ENCODE assay signal across 1 cellular context in the genomic region with DNA sequence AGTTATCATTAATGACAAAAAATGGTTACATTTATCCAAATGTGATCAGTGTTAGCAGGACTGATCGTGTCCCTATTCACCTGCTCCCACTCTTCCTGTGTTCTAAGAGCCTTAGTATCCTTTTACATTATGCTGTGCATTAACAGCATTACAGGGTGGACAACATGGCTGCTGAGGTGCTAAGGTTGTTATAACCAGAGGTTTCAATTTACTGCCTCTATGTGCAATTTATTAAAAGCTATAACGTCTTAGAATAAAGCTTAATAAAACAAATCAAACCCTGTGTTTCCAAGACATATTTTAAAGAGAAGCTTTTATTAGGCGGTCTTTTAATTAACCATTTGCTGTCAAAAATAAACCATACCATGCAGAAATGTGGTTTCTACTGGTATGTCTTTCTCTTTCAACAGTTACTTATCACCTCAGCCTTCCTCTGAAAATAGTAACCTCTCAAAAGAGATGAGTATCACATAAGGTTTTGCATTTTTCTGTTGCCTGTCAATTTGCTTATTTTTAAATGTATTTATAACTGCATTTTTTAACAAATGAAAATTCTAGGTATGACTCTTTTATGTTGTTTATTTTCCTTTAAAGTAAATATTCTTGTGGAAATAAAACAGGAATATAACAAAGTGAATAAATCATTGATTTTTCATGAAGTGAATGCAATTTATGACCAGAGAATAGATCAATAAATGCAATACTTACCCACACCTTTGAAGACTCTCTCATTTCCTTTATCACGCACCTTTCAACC.
TF ChIP-seq lines count a peak whose summit lies in the region.

No MANE protein-coding gene starts in this region.

TF ChIP-seq in GM12878, 131 proteins besides CTCF, POLR2A, EP300 and RAD21 (continued from another document):
- no peak for TF ChIP-seq MYB (IDR thresholded peaks at IDR 0.05; ENCODE audit: borderline replicate concordance, low read depth, low read length)
- no peak for TF ChIP-seq NFXL1 (IDR thresholded peaks at IDR 0.05; ENCODE audit: borderline replicate concordance)
- no peak for TF ChIP-seq EED (IDR thresholded peaks at IDR 0.05; ENCODE audit: low read depth)
- no peak for TF ChIP-seq CHD2 (IDR thresholded peaks at IDR 0.05; ENCODE audit: borderline replicate concordance, low read depth, low read length)
- no peak for TF ChIP-seq RFX5 (IDR thresholded peaks at IDR 0.05; ENCODE audit: low read depth, low read length)
- no peak for TF ChIP-seq SMC3 (IDR thresholded peaks at IDR 0.05; ENCODE audit: borderline replicate concordance, low read length)
- TF ChIP-seq, protein P1, sequence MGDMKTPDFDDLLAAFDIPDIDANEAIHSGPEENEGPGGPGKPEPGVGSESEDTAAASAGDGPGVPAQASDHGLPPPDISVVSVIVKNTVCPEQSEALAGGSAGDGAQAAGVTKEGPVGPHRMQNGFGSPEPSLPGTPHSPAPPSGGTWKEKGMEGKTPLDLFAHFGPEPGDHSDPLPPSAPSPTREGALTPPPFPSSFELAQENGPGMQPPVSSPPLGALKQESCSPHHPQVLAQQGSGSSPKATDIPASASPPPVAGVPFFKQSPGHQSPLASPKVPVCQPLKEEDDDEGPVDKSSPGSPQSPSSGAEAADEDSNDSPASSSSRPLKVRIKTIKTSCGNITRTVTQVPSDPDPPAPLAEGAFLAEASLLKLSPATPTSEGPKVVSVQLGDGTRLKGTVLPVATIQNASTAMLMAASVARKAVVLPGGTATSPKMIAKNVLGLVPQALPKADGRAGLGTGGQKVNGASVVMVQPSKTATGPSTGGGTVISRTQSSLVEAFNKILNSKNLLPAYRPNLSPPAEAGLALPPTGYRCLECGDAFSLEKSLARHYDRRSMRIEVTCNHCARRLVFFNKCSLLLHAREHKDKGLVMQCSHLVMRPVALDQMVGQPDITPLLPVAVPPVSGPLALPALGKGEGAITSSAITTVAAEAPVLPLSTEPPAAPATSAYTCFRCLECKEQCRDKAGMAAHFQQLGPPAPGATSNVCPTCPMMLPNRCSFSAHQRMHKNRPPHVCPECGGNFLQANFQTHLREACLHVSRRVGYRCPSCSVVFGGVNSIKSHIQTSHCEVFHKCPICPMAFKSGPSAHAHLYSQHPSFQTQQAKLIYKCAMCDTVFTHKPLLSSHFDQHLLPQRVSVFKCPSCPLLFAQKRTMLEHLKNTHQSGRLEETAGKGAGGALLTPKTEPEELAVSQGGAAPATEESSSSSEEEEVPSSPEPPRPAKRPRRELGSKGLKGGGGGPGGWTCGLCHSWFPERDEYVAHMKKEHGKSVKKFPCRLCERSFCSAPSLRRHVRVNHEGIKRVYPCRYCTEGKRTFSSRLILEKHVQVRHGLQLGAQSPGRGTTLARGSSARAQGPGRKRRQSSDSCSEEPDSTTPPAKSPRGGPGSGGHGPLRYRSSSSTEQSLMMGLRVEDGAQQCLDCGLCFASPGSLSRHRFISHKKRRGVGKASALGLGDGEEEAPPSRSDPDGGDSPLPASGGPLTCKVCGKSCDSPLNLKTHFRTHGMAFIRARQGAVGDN (IDR thresholded peaks at IDR 0.05): peak; percentile 84; the same call in 1 of the 2 replicates
- TF ChIP-seq SPI1 (IDR thresholded peaks at IDR 0.05; ENCODE audit: borderline replicate concordance, insufficient read depth, low read depth, low read length): no peak
TF ChIP-seq in GM12878: peak in this region for 13.
